In genomic region chr1:199279107-199279506, GRCh38 we compare ENCODE assay signal across 1 cellular context.
TF ChIP-seq lines count a peak whose summit lies in the region.

No MANE protein-coding gene starts in this region.

TF ChIP-seq in HCT116, 20 proteins besides CTCF, POLR2A, EP300 and RAD21 (continued from another document):
- TF ChIP-seq, protein P1, sequence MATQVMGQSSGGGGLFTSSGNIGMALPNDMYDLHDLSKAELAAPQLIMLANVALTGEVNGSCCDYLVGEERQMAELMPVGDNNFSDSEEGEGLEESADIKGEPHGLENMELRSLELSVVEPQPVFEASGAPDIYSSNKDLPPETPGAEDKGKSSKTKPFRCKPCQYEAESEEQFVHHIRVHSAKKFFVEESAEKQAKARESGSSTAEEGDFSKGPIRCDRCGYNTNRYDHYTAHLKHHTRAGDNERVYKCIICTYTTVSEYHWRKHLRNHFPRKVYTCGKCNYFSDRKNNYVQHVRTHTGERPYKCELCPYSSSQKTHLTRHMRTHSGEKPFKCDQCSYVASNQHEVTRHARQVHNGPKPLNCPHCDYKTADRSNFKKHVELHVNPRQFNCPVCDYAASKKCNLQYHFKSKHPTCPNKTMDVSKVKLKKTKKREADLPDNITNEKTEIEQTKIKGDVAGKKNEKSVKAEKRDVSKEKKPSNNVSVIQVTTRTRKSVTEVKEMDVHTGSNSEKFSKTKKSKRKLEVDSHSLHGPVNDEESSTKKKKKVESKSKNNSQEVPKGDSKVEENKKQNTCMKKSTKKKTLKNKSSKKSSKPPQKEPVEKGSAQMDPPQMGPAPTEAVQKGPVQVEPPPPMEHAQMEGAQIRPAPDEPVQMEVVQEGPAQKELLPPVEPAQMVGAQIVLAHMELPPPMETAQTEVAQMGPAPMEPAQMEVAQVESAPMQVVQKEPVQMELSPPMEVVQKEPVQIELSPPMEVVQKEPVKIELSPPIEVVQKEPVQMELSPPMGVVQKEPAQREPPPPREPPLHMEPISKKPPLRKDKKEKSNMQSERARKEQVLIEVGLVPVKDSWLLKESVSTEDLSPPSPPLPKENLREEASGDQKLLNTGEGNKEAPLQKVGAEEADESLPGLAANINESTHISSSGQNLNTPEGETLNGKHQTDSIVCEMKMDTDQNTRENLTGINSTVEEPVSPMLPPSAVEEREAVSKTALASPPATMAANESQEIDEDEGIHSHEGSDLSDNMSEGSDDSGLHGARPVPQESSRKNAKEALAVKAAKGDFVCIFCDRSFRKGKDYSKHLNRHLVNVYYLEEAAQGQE (IDR thresholded peaks at IDR 0.05; ENCODE audit: low read depth): no peak
- TF ChIP-seq TCF7L2 (IDR thresholded peaks at IDR 0.05; ENCODE audit: borderline replicate concordance, extremely low read depth, insufficient read depth, insufficient read length): no peak
